In genomic region chr4:132299866-132300265, GRCh38 we compare ENCODE assay signal across 26 cellular contexts.
"Had no signal": no experiment of that assay in that cellular context is flagged by ENCODE, and none has a peak within 500 bp of the region (broad histone marks: within the 10 kb centered on the region; RNA-seq: fewer than 3 reads in every experiment).

No MANE protein-coding gene starts in this region.

- H3K27me3 ChIP-seq: gastroesophageal sphincter, neural progenitor cell, ovary, right atrium auricular region, sigmoid colon, testis, tibial nerve, upper lobe of right lung, vagina had no signal

- H3K36me3 ChIP-seq: gastroesophageal sphincter, left ventricle myocardium inferior, neural progenitor cell, ovary, right atrium auricular region, sigmoid colon, tibial nerve, upper lobe of right lung, vagina had no signal

- H3K9ac ChIP-seq: neural progenitor cell had no signal

- H2AFZ ChIP-seq: neural progenitor cell had no signal

- H3K27me3 Mint-ChIP-seq: natural killer cell treated with Interleukin-12 subunit alpha and Interleukin-12 subunit beta and Interleukin-15 and Interleukin-18, amount 100 ng/mL, for 72 hours; stimulated activated naive B cell treated with anti-CD40 and anti-IgM and Interleukin-4, amounts not matched to agents 10 μg/mL and 1 μg/mL and 100 μg/mL, for 72 hours; stimulated activated naive CD8-positive, alpha-beta T cell treated with anti-CD3 and anti-CD28 coated beads, Interleukin-15, amount 100 ng/mL, for 72 hours had no signal

- H3K4me3 Mint-ChIP-seq: endodermal cell; natural killer cell treated with Interleukin-12 subunit alpha and Interleukin-12 subunit beta and Interleukin-15 and Interleukin-18, amount 100 ng/mL, for 72 hours; neural progenitor cell; stimulated activated naive B cell treated with anti-CD40 and anti-IgM and Interleukin-4, amounts not matched to agents 10 μg/mL and 1 μg/mL and 100 μg/mL, for 72 hours; stimulated activated naive CD8-positive, alpha-beta T cell treated with anti-CD3 and anti-CD28 coated beads, Interleukin-15, amount 100 ng/mL, for 72 hours had no signal

- H3K4me1 ChIP-seq: gastroesophageal sphincter, left ventricle myocardium inferior, neural progenitor cell, right atrium auricular region, sigmoid colon, testis, tibial nerve, upper lobe of right lung, vagina had no signal

- DNase-seq: dermis blood vessel endothelial cell; effector CD4-positive, alpha-beta T cell; endodermal cell; foreskin fibroblast; glutamatergic neuron; left ventricle myocardium inferior; mesenchymal stem cell; midbrain; nucleus accumbens; ovary; sigmoid colon; stimulated activated CD4-positive, alpha-beta T cell treated with anti-CD3 and anti-CD28 coated beads, Interleukin-2, amount 100 ng/mL, for 24 hours; stimulated activated CD4-positive, alpha-beta T cell treated with anti-CD3 and anti-CD28 coated beads, Interleukin-4, amount 100 ng/mL, for 4 hours; stimulated activated naive B cell treated with anti-CD40 and anti-IgM and Interleukin-4, amounts not matched to agents 10 μg/mL and 1 μg/mL and 100 μg/mL, for 72 hours; stimulated activated naive CD8-positive, alpha-beta T cell treated with anti-CD3 and anti-CD28 coated beads, Interleukin-15, amount 100 ng/mL, for 72 hours; testis; upper lobe of right lung had no signal

- H3K27ac ChIP-seq: gastroesophageal sphincter, left ventricle myocardium inferior, neural progenitor cell, ovary, right atrium auricular region, sigmoid colon, skin epidermis, testis, tibial nerve, upper lobe of right lung, vagina had no signal

- H3K27ac Mint-ChIP-seq: endodermal cell; natural killer cell treated with Interleukin-12 subunit alpha and Interleukin-12 subunit beta and Interleukin-15 and Interleukin-18, amount 100 ng/mL, for 72 hours; neural progenitor cell; stimulated activated naive B cell treated with anti-CD40 and anti-IgM and Interleukin-4, amounts not matched to agents 10 μg/mL and 1 μg/mL and 100 μg/mL, for 72 hours; stimulated activated naive CD8-positive, alpha-beta T cell treated with anti-CD3 and anti-CD28 coated beads, Interleukin-15, amount 100 ng/mL, for 72 hours had no signal

- H3K4me3 ChIP-seq: gastroesophageal sphincter, left ventricle myocardium inferior, lung, neural progenitor cell, ovary, right atrium auricular region, sigmoid colon, skin epidermis, testis, tibial nerve, upper lobe of right lung, vagina had no signal

- FAIRE-seq: keratinocyte had no signal

- ATAC-seq: gastroesophageal sphincter; natural killer cell treated with Interleukin-12 subunit alpha and Interleukin-12 subunit beta and Interleukin-15 and Interleukin-18, amount 100 ng/mL, for 72 hours; stimulated activated naive B cell treated with anti-CD40 and anti-IgM and Interleukin-4, amounts not matched to agents 10 μg/mL and 1 μg/mL and 100 μg/mL, for 72 hours; stimulated activated naive CD8-positive, alpha-beta T cell treated with anti-CD3 and anti-CD28 coated beads, Interleukin-15, amount 100 ng/mL, for 72 hours; upper lobe of right lung had no signal

- H3K9me3 ChIP-seq: gastroesophageal sphincter, left ventricle myocardium inferior, ovary, right atrium auricular region, sigmoid colon, testis, tibial nerve, upper lobe of right lung, vagina had no signal

- H3K9me3 Mint-ChIP-seq: endodermal cell; neural progenitor cell; stimulated activated naive CD8-positive, alpha-beta T cell treated with anti-CD3 and anti-CD28 coated beads, Interleukin-15, amount 100 ng/mL, for 72 hours had no signal

- H3K36me3 Mint-ChIP-seq: neural progenitor cell; stimulated activated naive B cell treated with anti-CD40 and anti-IgM and Interleukin-4, amounts not matched to agents 10 μg/mL and 1 μg/mL and 100 μg/mL, for 72 hours had no signal

- H3K4me1 Mint-ChIP-seq: endodermal cell; stimulated activated naive B cell treated with anti-CD40 and anti-IgM and Interleukin-4, amounts not matched to agents 10 μg/mL and 1 μg/mL and 100 μg/mL, for 72 hours; stimulated activated naive CD8-positive, alpha-beta T cell treated with anti-CD3 and anti-CD28 coated beads, Interleukin-15, amount 100 ng/mL, for 72 hours had no signal

- H3K4me2 ChIP-seq: neural progenitor cell had no signal
